In genomic region chr5:178637356-178638069, GRCh38 we compare ENCODE assay signal across 1 cellular context.
TF ChIP-seq lines count a peak whose summit lies in the region.

No MANE protein-coding gene starts in this region.

TF ChIP-seq in HepG2, 621 proteins besides CTCF, POLR2A, EP300 and RAD21:
- TF ChIP-seq ZMYM3 (CRISPR knock-in tag; IDR thresholded peaks at IDR 0.05) (peak; percentile 21; the same call in 1 of the 2 replicates), ZNF230 (CRISPR knock-in tag; IDR thresholded peaks at IDR 0.05) (no peak), DRAP1 (CRISPR knock-in tag; IDR thresholded peaks at IDR 0.05) (no peak), ZNF629 (CRISPR knock-in tag; conservative IDR thresholded peaks at IDR 0.05) (peak; percentile 81)
